Comparison of ENCODE assay signal across 16 cellular contexts in the genomic region with DNA sequence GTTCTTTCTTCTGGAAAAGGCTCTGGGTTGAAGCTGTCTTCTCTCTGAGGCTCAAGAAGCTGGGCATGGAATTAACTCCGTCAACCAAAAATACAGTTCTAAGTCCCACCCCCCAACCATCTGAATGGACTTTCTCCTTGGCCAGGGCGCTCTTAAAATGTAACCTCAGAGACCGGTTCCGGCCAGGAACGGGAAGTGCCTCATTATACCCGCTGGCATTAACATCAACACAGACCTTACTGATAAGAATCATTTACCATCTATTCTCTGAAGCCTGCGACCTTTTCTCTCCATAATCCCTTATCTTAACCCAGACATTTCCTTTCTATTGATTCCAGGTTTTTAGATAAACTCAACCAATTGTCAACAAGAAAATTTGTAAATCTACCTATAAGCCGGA.
A peak's percentile ranks its signal among the peaks of the same experiment; 100 is the strongest.
DNase-seq lines count a peak whose midpoint lies in the region; ATAC-seq and TF ChIP-seq lines count a peak whose summit lies in the region.
"Had no signal": no experiment of that assay in that cellular context is flagged by ENCODE, and none has a peak within 500 bp of the region (broad histone marks: within the 10 kb centered on the region; RNA-seq: fewer than 3 reads in every experiment).

No MANE protein-coding gene starts in this region.

- H3K9ac ChIP-seq in endodermal cell (ENCODE audit: extremely low read depth, low read length, poor library complexity, severe bottlenecking) (no peak overlapping the region), rectal smooth muscle tissue (ENCODE audit: low read length) (no peak overlapping the region)

- H3K27me3 ChIP-seq in endodermal cell (ENCODE audit: control insufficient read depth, insufficient read depth, low read length, poor library complexity, severe bottlenecking) (no peaks in the 10 kb centered on the region), rectal smooth muscle tissue (ENCODE audit: control insufficient read depth, insufficient read depth, low read length) (no peaks in the 10 kb centered on the region)
- H3K27me3 ChIP-seq: ascending aorta, ovary had no signal

- H3K4me3 Mint-ChIP-seq in endodermal cell, result no peak overlapping the region
- no peak overlapping the region for H3K4me3 Mint-ChIP-seq in T-helper 2 cell treated with Interferon-gamma antibody and Interleukin-4, amounts not matched to agents 5 μg/mL and 100 μg/mL, for 36 hours
- H3K4me3 Mint-ChIP-seq: activated CD4-positive, alpha-beta memory T cell treated with anti-CD3 and anti-CD28 coated beads for 36 hours; mesothelial cell of epicardium; T-helper 17 cell had no signal

- H3K9me3 ChIP-seq in endodermal cell (ENCODE audit: control insufficient read depth, low read length), result no peaks in the 10 kb centered on the region
- H3K9me3 ChIP-seq: ascending aorta, ovary had no signal

- H3K27ac Mint-ChIP-seq in endodermal cell, result peak overlapping the region; percentile 30
- H3K27ac Mint-ChIP-seq in T-helper 2 cell treated with Interferon-gamma antibody and Interleukin-4, amounts not matched to agents 5 μg/mL and 100 μg/mL, for 36 hours, result no peak overlapping the region
- H3K27ac Mint-ChIP-seq: T-helper 17 cell had no signal

- H3K36me3 ChIP-seq in endodermal cell (ENCODE audit: control insufficient read depth, insufficient read depth, low read length) (no peaks in the 10 kb centered on the region), rectal smooth muscle tissue (ENCODE audit: control insufficient read depth, insufficient read depth, low read length) (no peaks in the 10 kb centered on the region)
- H3K36me3 ChIP-seq: ascending aorta, ovary had no signal

- 89 to 91% methylated on average over 7 to 8 of the region's 8 CpGs for WGBS in endodermal cell (ENCODE audit: insufficient coverage in 1 of 2, insufficient read length in 1 of 2), 2 experiments

- H3K4me1 ChIP-seq in endodermal cell (ENCODE audit: control insufficient read depth, insufficient read depth, low read length) (peaks cover 3% of the 10 kb centered on the region), rectal smooth muscle tissue (ENCODE audit: control insufficient read depth, insufficient read depth, low read length) (no peaks in the 10 kb centered on the region)

- ATAC-seq in GM19463 (IDR thresholded peaks at IDR 0.05; ENCODE audit: unreplicated experiment), result no peak
- ATAC-seq: T-helper 17 cell had no signal

- H3K4me1 Mint-ChIP-seq in endodermal cell, result peaks cover 15% of the 10 kb centered on the region
- peaks cover 7% of the 10 kb centered on the region for H3K4me1 Mint-ChIP-seq in T-helper 2 cell treated with Interferon-gamma antibody and Interleukin-4, amounts not matched to agents 5 μg/mL and 100 μg/mL, for 36 hours (ENCODE audit: low read depth)

- H3K4me3 ChIP-seq in endodermal cell (ENCODE audit: low read length) (no peak overlapping the region), rectal smooth muscle tissue (ENCODE audit: low read length) (no peak overlapping the region)
- H3K4me3 ChIP-seq: ascending aorta, ovary had no signal

- POLR2A ChIA-PET in RWPE1 (lab: Yijun Ruan, JAX; ENCODE audit: low non-redundant PET), result no interaction called here

- peak overlapping the region; percentile 98 for H3K27ac ChIP-seq in RWPE1
- H3K27ac ChIP-seq in endodermal cell (ENCODE audit: low read depth, low read length), result no peak overlapping the region
- H3K27ac ChIP-seq in rectal smooth muscle tissue (ENCODE audit: low read depth, low read length), result peak overlapping the region; percentile 51
- H3K27ac ChIP-seq: ovary had no signal

- DNase-seq in GF-D8 (lab: John Stamatoyannopoulos, UW) (peak; percentile 66), RWPE1 (ENCODE audit: low spot score) (no peak), endodermal cell (no peak), COLO668 (lab: John Stamatoyannopoulos, UW; ENCODE audit: unreplicated experiment) (no peak), NCI-H1436 (lab: John Stamatoyannopoulos, UW) (no peak)
- no peak for DNase-seq in T-helper 2 cell treated with Interferon-gamma antibody and Interleukin-4, amounts not matched to agents 5 μg/mL and 100 μg/mL, for 36 hours (ENCODE audit: low spot score)
- DNase-seq: activated effector memory CD4-positive, alpha-beta T cell treated with Interleukin-2 at 50 U/mL for 16 hours; effector memory CD4-positive, alpha-beta T cell; foreskin melanocyte; ovary; T-helper 17 cell had no signal

- H3K27me3 Mint-ChIP-seq in endodermal cell (ENCODE audit: insufficient read depth), result no peaks in the 10 kb centered on the region
- no peaks in the 10 kb centered on the region for H3K27me3 Mint-ChIP-seq in T-helper 2 cell treated with Interferon-gamma antibody and Interleukin-4, amounts not matched to agents 5 μg/mL and 100 μg/mL, for 36 hours (ENCODE audit: low read depth)
- H3K27me3 Mint-ChIP-seq: activated CD4-positive, alpha-beta memory T cell treated with anti-CD3 and anti-CD28 coated beads for 36 hours; T-helper 17 cell had no signal

- no peaks in the 10 kb centered on the region for H3K9me3 Mint-ChIP-seq in endodermal cell
- no peaks in the 10 kb centered on the region for H3K9me3 Mint-ChIP-seq in T-helper 2 cell treated with Interferon-gamma antibody and Interleukin-4, amounts not matched to agents 5 μg/mL and 100 μg/mL, for 36 hours
- H3K9me3 Mint-ChIP-seq: activated CD4-positive, alpha-beta memory T cell treated with anti-CD3 and anti-CD28 coated beads for 36 hours; mesothelial cell of epicardium had no signal

- TF ChIP-seq CTCF in RWPE1 (conservative IDR thresholded peaks at IDR 0.05; ENCODE audit: low read depth) (no peak), endodermal cell (conservative IDR thresholded peaks at IDR 0.05) (no peak)

- H3K36me3 Mint-ChIP-seq in endodermal cell (ENCODE audit: low read depth), result no peaks in the 10 kb centered on the region
- no peaks in the 10 kb centered on the region for H3K36me3 Mint-ChIP-seq in T-helper 2 cell treated with Interferon-gamma antibody and Interleukin-4, amounts not matched to agents 5 μg/mL and 100 μg/mL, for 36 hours (ENCODE audit: low read depth)
- H3K36me3 Mint-ChIP-seq: activated CD4-positive, alpha-beta memory T cell treated with anti-CD3 and anti-CD28 coated beads for 36 hours had no signal

- CTCF ChIA-PET in RWPE1 (lab: Yijun Ruan, JAX), result interaction anchor here (0.6 kb wide), 3 partner anchors 66 to 258 kb away, joined by 3 read pairs; no protein-coding TSS in a partner anchor
